In genomic region chr3:36210840-36211655, GRCh38 we compare ENCODE assay signal across 18 cellular contexts.
DNase-seq lines count a peak whose midpoint lies in the region; ATAC-seq and TF ChIP-seq lines count a peak whose summit lies in the region.
"Had no signal": no experiment of that assay in that cellular context is flagged by ENCODE, and none has a peak within 500 bp of the region (broad histone marks: within the 10 kb centered on the region; RNA-seq: fewer than 3 reads in every experiment).

No MANE protein-coding gene starts in this region.

- H3K4me1 Mint-ChIP-seq in type B pancreatic cell (ENCODE audit: unreplicated experiment), result peaks cover 13% of the 10 kb centered on the region
- H3K4me1 Mint-ChIP-seq: CD4-positive, alpha-beta memory T cell; stimulated activated naive B cell treated with anti-CD40 and anti-IgM and Interleukin-4, amounts not matched to agents 10 μg/mL and 1 μg/mL and 100 μg/mL, for 72 hours had no signal

- no peak overlapping the region for H3K27ac ChIP-seq in BLaER1

- H4K20me1 ChIP-seq in BLaER1, result no peaks in the 10 kb centered on the region

- DNase-seq in fibroblast of the aortic adventitia (ENCODE audit: low read depth) (peak; percentile 13), type B pancreatic cell (ENCODE audit: extremely low spot score, unreplicated experiment) (no peak), NCI-H510A (lab: John Stamatoyannopoulos, UW) (no peak), NCI-H526 (lab: John Stamatoyannopoulos, UW) (no peak), NCI-H82 (lab: John Stamatoyannopoulos, UW) (no peak)
- DNase-seq: activated CD4-positive, alpha-beta T cell treated with anti-CD3 and anti-CD28 coated beads for 48 hours; activated effector memory CD4-positive, alpha-beta T cell treated with Interleukin-2 at 50 U/mL for 16 hours; CD4-positive, alpha-beta memory T cell; HFFc6; KG1; midbrain; NCI-H1105 treated with DMSO at 0.1 percent for 48 hours; NCI-H2171; NCI-H774; stimulated activated naive B cell treated with anti-CD40 and anti-IgM and Interleukin-4, amounts not matched to agents 10 μg/mL and 1 μg/mL and 100 μg/mL, for 72 hours had no signal

- no peaks in the 10 kb centered on the region for H3K9me3 Mint-ChIP-seq in type B pancreatic cell
- H3K9me3 Mint-ChIP-seq: stimulated activated naive B cell treated with anti-CD40 and anti-IgM and Interleukin-4, amounts not matched to agents 10 μg/mL and 1 μg/mL and 100 μg/mL, for 72 hours had no signal

- no peaks in the 10 kb centered on the region for H3K36me3 Mint-ChIP-seq in type B pancreatic cell
- H3K36me3 Mint-ChIP-seq: CD4-positive, alpha-beta memory T cell; stimulated activated naive B cell treated with anti-CD40 and anti-IgM and Interleukin-4, amounts not matched to agents 10 μg/mL and 1 μg/mL and 100 μg/mL, for 72 hours had no signal

- no peaks in the 10 kb centered on the region for H3K27me3 ChIP-seq in BLaER1

- H3K4me3 Mint-ChIP-seq in type B pancreatic cell, result no peak overlapping the region
- H3K4me3 Mint-ChIP-seq: CD4-positive, alpha-beta memory T cell; HFFc6; stimulated activated naive B cell treated with anti-CD40 and anti-IgM and Interleukin-4, amounts not matched to agents 10 μg/mL and 1 μg/mL and 100 μg/mL, for 72 hours had no signal

- no peak overlapping the region for H3K27ac Mint-ChIP-seq in type B pancreatic cell
- H3K27ac Mint-ChIP-seq: CD4-positive, alpha-beta memory T cell; HFFc6; stimulated activated naive B cell treated with anti-CD40 and anti-IgM and Interleukin-4, amounts not matched to agents 10 μg/mL and 1 μg/mL and 100 μg/mL, for 72 hours had no signal

- no peaks in the 10 kb centered on the region for H3K9me3 ChIP-seq in BLaER1

- H3K4me2 ChIP-seq in BLaER1, result peak overlapping the region; percentile 36

- TF ChIP-seq CTCF in fibroblast of the aortic adventitia (IDR thresholded peaks at IDR 0.05; ENCODE audit: insufficient read depth, low read length) (no peak), type B pancreatic cell (conservative IDR thresholded peaks at IDR 0.05) (no peak)

- peaks cover 25% of the 10 kb centered on the region for H3K27me3 Mint-ChIP-seq in type B pancreatic cell
- H3K27me3 Mint-ChIP-seq: CD4-positive, alpha-beta memory T cell; stimulated activated naive B cell treated with anti-CD40 and anti-IgM and Interleukin-4, amounts not matched to agents 10 μg/mL and 1 μg/mL and 100 μg/mL, for 72 hours had no signal

- H3K4me1 ChIP-seq in BLaER1, result peaks cover 12% of the 10 kb centered on the region

- H3K4me3 ChIP-seq in BLaER1 (no peak overlapping the region), fibroblast of the aortic adventitia (ENCODE audit: low read depth, low read length) (no peak overlapping the region)

- ATAC-seq in GM21423 (IDR thresholded peaks at IDR 0.05; ENCODE audit: unreplicated experiment) (peak; percentile 42), HG03460 (IDR thresholded peaks at IDR 0.05; ENCODE audit: unreplicated experiment) (peak; percentile 57)
- ATAC-seq: stimulated activated naive B cell treated with anti-CD40 and anti-IgM and Interleukin-4, amounts not matched to agents 10 μg/mL and 1 μg/mL and 100 μg/mL, for 72 hours had no signal

- H3K36me3 ChIP-seq in BLaER1, result no peaks in the 10 kb centered on the region

- no peak overlapping the region for H3K9ac ChIP-seq in BLaER1
